Comparison of ENCODE assay signal across 1 cellular context in genomic region chr1:154598871-154599635, GRCh38.
TF ChIP-seq lines count a peak whose summit lies in the region.

No MANE protein-coding gene starts in this region.

TF ChIP-seq in GM12878, 131 proteins besides CTCF, POLR2A, EP300 and RAD21:
- TF ChIP-seq ZSCAN29 (IDR thresholded peaks at IDR 0.05) (no peak), SKIL (IDR thresholded peaks at IDR 0.05; ENCODE audit: low read depth, poor library complexity, severe bottlenecking) (peak; percentile 22), MTA2 (IDR thresholded peaks at IDR 0.05; ENCODE audit: low read depth) (0 out of 2 replicates have a peak, but pooled peaks have one; percentile 15), TCF12 (IDR thresholded peaks at IDR 0.05; ENCODE audit: low read depth, low read length) (no peak), POLR2AphosphoS5 (IDR thresholded peaks at IDR 0.05; ENCODE audit: low read length) (peak; percentile 20; the same call in 1 of the 2 replicates)
- TF ChIP-seq, protein P1, sequence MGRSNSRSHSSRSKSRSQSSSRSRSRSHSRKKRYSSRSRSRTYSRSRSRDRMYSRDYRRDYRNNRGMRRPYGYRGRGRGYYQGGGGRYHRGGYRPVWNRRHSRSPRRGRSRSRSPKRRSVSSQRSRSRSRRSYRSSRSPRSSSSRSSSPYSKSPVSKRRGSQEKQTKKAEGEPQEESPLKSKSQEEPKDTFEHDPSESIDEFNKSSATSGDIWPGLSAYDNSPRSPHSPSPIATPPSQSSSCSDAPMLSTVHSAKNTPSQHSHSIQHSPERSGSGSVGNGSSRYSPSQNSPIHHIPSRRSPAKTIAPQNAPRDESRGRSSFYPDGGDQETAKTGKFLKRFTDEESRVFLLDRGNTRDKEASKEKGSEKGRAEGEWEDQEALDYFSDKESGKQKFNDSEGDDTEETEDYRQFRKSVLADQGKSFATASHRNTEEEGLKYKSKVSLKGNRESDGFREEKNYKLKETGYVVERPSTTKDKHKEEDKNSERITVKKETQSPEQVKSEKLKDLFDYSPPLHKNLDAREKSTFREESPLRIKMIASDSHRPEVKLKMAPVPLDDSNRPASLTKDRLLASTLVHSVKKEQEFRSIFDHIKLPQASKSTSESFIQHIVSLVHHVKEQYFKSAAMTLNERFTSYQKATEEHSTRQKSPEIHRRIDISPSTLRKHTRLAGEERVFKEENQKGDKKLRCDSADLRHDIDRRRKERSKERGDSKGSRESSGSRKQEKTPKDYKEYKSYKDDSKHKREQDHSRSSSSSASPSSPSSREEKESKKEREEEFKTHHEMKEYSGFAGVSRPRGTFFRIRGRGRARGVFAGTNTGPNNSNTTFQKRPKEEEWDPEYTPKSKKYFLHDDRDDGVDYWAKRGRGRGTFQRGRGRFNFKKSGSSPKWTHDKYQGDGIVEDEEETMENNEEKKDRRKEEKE (IDR thresholded peaks at IDR 0.05) = no peak
